ENCODE assay signal across 8 cellular contexts in genomic region chr15:60395276-60396011, GRCh38. TPM values are rescaled to one million over a fixed set of nuclear protein-coding genes. Genes with fewer than 3 reads are reported as not detected.
DNase-seq lines count a peak whose midpoint lies in the region; ATAC-seq and TF ChIP-seq lines count a peak whose summit lies in the region.

No MANE protein-coding gene starts in this region.

- no peak overlapping the region; the same call in 1 of the 2 replicates for H3K27ac ChIP-seq in HUES64 (ENCODE audit: low read depth, low read length)
- H3K27ac ChIP-seq in spleen, result peak overlapping the region in 7 of 8 donors; percentile 41 to 97 (median 92)

- DNase-seq in fibroblast of pulmonary artery (ENCODE audit: low read depth) (no peak), spleen (no peak), SKM-1 treated with dmso at 0.1 percent for 144 hours (lab: John Stamatoyannopoulos, UW; ENCODE audit: unreplicated experiment) (no peak)

- H3K36me3 ChIP-seq in HUES64 (ENCODE audit: insufficient read depth, low read length) (peaks cover 28% of the 10 kb centered on the region), spleen (peaks cover 0 to 20% (median 0%) of the 10 kb centered on the region in 6 donors)

- H3K9me3 ChIP-seq in HUES64 (ENCODE audit: insufficient read depth, low read depth, low read length) (no peaks in the 10 kb centered on the region), spleen (no peaks in the 10 kb centered on the region)

- H3K9ac ChIP-seq in HUES64 (ENCODE audit: low read depth, low read length), result peak overlapping the region; percentile 73; the same call in 1 of the 2 replicates

- intact Hi-C loops in spleen (cut with DNase I; ENCODE audit: low total_unique reads), result no loop called here

- H3K27me3 ChIP-seq in HUES64 (ENCODE audit: insufficient read depth, low read length) (peaks cover 8% of the 10 kb centered on the region; the same call in 1 of the 2 replicates), spleen (replicated peaks in 1 of 7) (peaks cover 0 to 22% (median 0%) of the 10 kb centered on the region in 7 donors)

- TF ChIP-seq CTCF in fibroblast of pulmonary artery (IDR thresholded peaks at IDR 0.05; ENCODE audit: low read length, missing control alignments) (no peak), spleen (IDR thresholded peaks at IDR 0.05 in 8 of 11, conservative IDR thresholded peaks at IDR 0.05 in 3 of 11) (no peak)

- WGBS in HUES64, result 95% methylated on average over 9 of the region's 9 CpGs
- WGBS in spleen, 5 donors, result 67 to 77% (median 73%) methylated on average over 9 of the region's 9 CpGs

- TF ChIP-seq POLR2A in spleen (IDR thresholded peaks at IDR 0.05), result no peak

- peaks cover 69% of the 10 kb centered on the region for H3K4me1 ChIP-seq in HUES64 (ENCODE audit: insufficient read depth, low read length)
- peaks cover 45 to 87% (median 73%) of the 10 kb centered on the region in 6 donors for H3K4me1 ChIP-seq in spleen

- H3K4me3 ChIP-seq in HUES64 (ENCODE audit: low read length) (peak overlapping the region; percentile 80), fibroblast of pulmonary artery (replicated peaks; ENCODE audit: low read depth, low read length) (peak overlapping the region; percentile 98), spleen (peak overlapping the region in 5 of 8 donors; percentile 58 to 90 (median 68))

- ATAC-seq in SK-N-SH treated with all-trans-retinoic acid at 6 μM for 48 hours, result no peak
- ATAC-seq in HG03521 (IDR thresholded peaks at IDR 0.05; ENCODE audit: unreplicated experiment), result no peak
- no peak for ATAC-seq in HG03378 (IDR thresholded peaks at IDR 0.05; ENCODE audit: unreplicated experiment)
- ATAC-seq in HG02981 (IDR thresholded peaks at IDR 0.05; ENCODE audit: unreplicated experiment), result no peak

TF ChIP-seq in SK-N-SH treated with all-trans-retinoic acid at 6 μM for 48 hours, 23 proteins besides CTCF, POLR2A, EP300 and RAD21:
- TF ChIP-seq, protein P1, sequence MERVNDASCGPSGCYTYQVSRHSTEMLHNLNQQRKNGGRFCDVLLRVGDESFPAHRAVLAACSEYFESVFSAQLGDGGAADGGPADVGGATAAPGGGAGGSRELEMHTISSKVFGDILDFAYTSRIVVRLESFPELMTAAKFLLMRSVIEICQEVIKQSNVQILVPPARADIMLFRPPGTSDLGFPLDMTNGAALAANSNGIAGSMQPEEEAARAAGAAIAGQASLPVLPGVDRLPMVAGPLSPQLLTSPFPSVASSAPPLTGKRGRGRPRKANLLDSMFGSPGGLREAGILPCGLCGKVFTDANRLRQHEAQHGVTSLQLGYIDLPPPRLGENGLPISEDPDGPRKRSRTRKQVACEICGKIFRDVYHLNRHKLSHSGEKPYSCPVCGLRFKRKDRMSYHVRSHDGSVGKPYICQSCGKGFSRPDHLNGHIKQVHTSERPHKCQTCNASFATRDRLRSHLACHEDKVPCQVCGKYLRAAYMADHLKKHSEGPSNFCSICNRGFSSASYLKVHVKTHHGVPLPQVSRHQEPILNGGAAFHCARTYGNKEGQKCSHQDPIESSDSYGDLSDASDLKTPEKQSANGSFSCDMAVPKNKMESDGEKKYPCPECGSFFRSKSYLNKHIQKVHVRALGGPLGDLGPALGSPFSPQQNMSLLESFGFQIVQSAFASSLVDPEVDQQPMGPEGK (CRISPR knock-in tag; IDR thresholded peaks at IDR 0.05; ENCODE audit: borderline replicate concordance), result peak; percentile 29; the same call in 1 of the 2 replicates
- no peak for TF ChIP-seq ZNF565 (CRISPR knock-in tag; conservative IDR thresholded peaks at IDR 0.05; ENCODE audit: low read depth)
TF ChIP-seq in SK-N-SH treated with all-trans-retinoic acid at 6 μM for 48 hours: peak in this region for 1.

RNA-seq across cellular contexts. Expression of gene ANXA2, which starts 2.3 kb away (rescaled TPM):
- 148 TPM for polyA plus RNA-seq in HUES64 (2013, experiment 1 of 2)
- 136 TPM for polyA plus RNA-seq in HUES64 (2013, experiment 2 of 2)
- 100 to 1,000 TPM; 191 to 397 (median 338) TPM for total RNA-seq in spleen
- 100 to 1,000 TPM; 163 to 437 (median 230) TPM for polyA plus RNA-seq in spleen
